ENCODE assay signal across 23 cellular contexts in the genomic region with DNA sequence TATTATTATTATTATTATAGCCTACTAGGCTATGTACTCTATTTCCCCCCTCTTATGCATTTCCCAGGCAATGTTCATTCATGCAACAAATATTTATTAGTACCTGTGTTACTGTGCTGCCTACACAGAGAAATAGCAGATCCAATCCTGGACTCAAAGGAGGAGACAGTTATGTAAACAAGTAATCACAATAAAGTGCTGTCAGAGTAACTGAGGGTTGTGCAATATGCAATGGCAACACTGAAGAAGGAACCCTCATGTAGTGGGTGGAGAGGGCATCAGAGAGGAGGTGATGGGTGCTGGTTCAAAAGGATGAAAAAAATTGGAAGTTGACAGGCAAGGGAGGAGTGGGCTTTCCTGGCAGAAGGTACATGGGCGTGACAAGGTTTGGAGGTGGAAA. TPM values are rescaled to one million over a fixed set of nuclear protein-coding genes. Genes with fewer than 3 reads are reported as not detected.
DNase-seq lines count a peak whose midpoint lies in the region; ATAC-seq, FAIRE-seq and TF ChIP-seq lines count a peak whose summit lies in the region.
"Had no signal": no experiment of that assay in that cellular context is flagged by ENCODE, and none has a peak within 500 bp of the region (broad histone marks: within the 10 kb centered on the region; RNA-seq: fewer than 3 reads in every experiment).

No MANE protein-coding gene starts in this region.

- peaks cover 39% of the 10 kb centered on the region for H3K27me3 Mint-ChIP-seq in T-helper 17 cell
- peaks cover 71% of the 10 kb centered on the region for H3K27me3 Mint-ChIP-seq in nephron progenitor cell (ENCODE audit: low read depth, poor library complexity)

- H3K36me3 Mint-ChIP-seq in T-helper 17 cell (ENCODE audit: low read depth) (peaks cover 3% of the 10 kb centered on the region), nephron progenitor cell (ENCODE audit: low read depth) (no peaks in the 10 kb centered on the region)

- H3K4me3 Mint-ChIP-seq in T-helper 17 cell: peak overlapping the region; percentile 15
- no peak overlapping the region for H3K4me3 Mint-ChIP-seq in nephron progenitor cell

- peaks cover 20% of the 10 kb centered on the region for H3K9me3 Mint-ChIP-seq in nephron progenitor cell

- CTCF ChIA-PET in A549 (lab: Yijun Ruan, JAX): interaction anchor here (0.6 to 1.7 kb wide), 3 partner anchors 11 to 132 kb away, joined by 3 to 5 read pairs (median 3); no protein-coding TSS in a partner anchor

- no peak for TF ChIP-seq POLR2A in A549 (IDR thresholded peaks at IDR 0.05; ENCODE audit: low read length)

- H3K27ac ChIP-seq in A549: peak overlapping the region; percentile 91 to 94; a peak in 5 of 6 replicates
- H3K27ac ChIP-seq in HL-60 (replicated peaks): no peak overlapping the region
- H3K27ac ChIP-seq: colonic mucosa, heart left ventricle, neural progenitor cell, psoas muscle, testis, vagina had no signal

- TF ChIP-seq EP300 in A549 (IDR thresholded peaks at IDR 0.05): no peak

- 75% methylated on average over 1 of the region's 1 CpG for WGBS in A549 (ENCODE audit: missing lambda C conversion rate)

- FAIRE-seq in A549 (lab: Jason Lieb, UNC): no peak

- DNase-seq in A549 (ENCODE audit: low read depth in 1 of 2, low spot score in 1 of 2): peak in 1 of 2 experiments; percentile 33
- peak; percentile 36 to 39 for DNase-seq in HL-60 (ENCODE audit: low read depth in 1 of 2, low spot score in 1 of 2)
- DNase-seq in T-helper 17 cell: no peak
- DNase-seq in fibroblast of villous mesenchyme (ENCODE audit: low read depth): peak; percentile 68
- DNase-seq in NCI-H748 (lab: John Stamatoyannopoulos, UW; ENCODE audit: unreplicated experiment): no peak
- no peak for DNase-seq in nephron progenitor cell
- DNase-seq: activated CD4-positive, alpha-beta T cell treated with anti-CD3 and anti-CD28 coated beads, Interleukin-2, amount 50 U/mL, for 48 hours; activated CD8-positive, alpha-beta memory T cell treated with anti-CD3 and anti-CD28 coated beads, Interleukin-2, amount 50 U/mL, for 48 hours; colonic mucosa; endodermal cell; heart left ventricle; NCI-H526 treated with DMSO at 0.1 percent for 48 hours; psoas muscle; T1000; testis had no signal

- peaks cover 41% of the 10 kb centered on the region for H3K4me1 ChIP-seq in A549
- H3K4me1 ChIP-seq: colonic mucosa, neural progenitor cell, psoas muscle had no signal

- H3K27me3 ChIP-seq in HL-60 (ENCODE audit: insufficient read depth, poor library complexity, severe bottlenecking): peaks cover 7% of the 10 kb centered on the region
- H3K27me3 ChIP-seq: colonic mucosa, testis, vagina had no signal

- peaks cover 11% of the 10 kb centered on the region for H3K4me1 Mint-ChIP-seq in T-helper 17 cell
- no peaks in the 10 kb centered on the region for H3K4me1 Mint-ChIP-seq in nephron progenitor cell

- POLR2A ChIA-PET in A549 (lab: Yijun Ruan, JAX): no interaction called here

- H3K4me3 ChIP-seq in A549: no peak overlapping the region
- H3K4me3 ChIP-seq in HL-60 (replicated peaks; ENCODE audit: insufficient read depth, low read length): no peak overlapping the region
- H3K4me3 ChIP-seq in fibroblast of villous mesenchyme (ENCODE audit: low read depth, low read length): no peak overlapping the region
- H3K4me3 ChIP-seq: colonic mucosa had no signal

- ATAC-seq in A549 (no peak), T-helper 17 cell (no peak), GM21515 (IDR thresholded peaks at IDR 0.05; ENCODE audit: unreplicated experiment) (no peak), GM18498 (IDR thresholded peaks at IDR 0.05; ENCODE audit: unreplicated experiment) (no peak)

- peaks cover 35% of the 10 kb centered on the region for H3K9me3 ChIP-seq in A549
- peaks cover 4% of the 10 kb centered on the region for H3K9me3 ChIP-seq in T-helper 17 cell (ENCODE audit: control insufficient read depth, low read length, poor library complexity, severe bottlenecking)
- H3K9me3 ChIP-seq: colonic mucosa, testis had no signal

- TF ChIP-seq CTCF in A549 (IDR thresholded peaks at IDR 0.05) (no peak), HL-60 (IDR thresholded peaks at IDR 0.05; ENCODE audit: insufficient read depth, low read length) (no peak), fibroblast of villous mesenchyme (IDR thresholded peaks at IDR 0.05; ENCODE audit: insufficient read depth, low read depth, low read length) (no peak), nephron progenitor cell (IDR thresholded peaks at IDR 0.05) (no peak)

- H3K27ac Mint-ChIP-seq in T-helper 17 cell (no peak overlapping the region), nephron progenitor cell (no peak overlapping the region)
- H3K27ac Mint-ChIP-seq: brain; endodermal cell; neural progenitor cell; stimulated activated memory B cell treated with anti-CD40 and anti-IgM and Interleukin-4, amounts not matched to agents 10 μg/mL and 1 μg/mL and 100 μg/mL, for 72 hours had no signal

- H3K4me2 ChIP-seq in A549: peak overlapping the region; percentile 89

- TF ChIP-seq RAD21 in A549 (conservative IDR thresholded peaks at IDR 0.05 in 1 of 2, IDR thresholded peaks at IDR 0.05 in 1 of 2): no peak

TF ChIP-seq in A549, 52 proteins besides CTCF, POLR2A, EP300 and RAD21:
- TF ChIP-seq TFCP2L1 (CRISPR knock-in tag; IDR thresholded peaks at IDR 0.05) (no peak), CEBPB (IDR thresholded peaks at IDR 0.05) (peak; percentile 63 to 77; a peak in 3 of 4 replicates)

RNA-seq across cellular contexts. Expression of a gene that starts 0.9 kb away (rescaled TPM):
- polyA plus RNA-seq in A549 (2011; rRNA removed) (50.4 and 58.5 TPM in 2 replicates), A549 (2017; fragmentation: RNase III; extraction: RNeasy Plus Mini Kit Qiagen cat#74134 plus additional on column Dnase treatment) (32.3 to 53.1 TPM (median 48.1 TPM) in 3 replicates)
- 24.8 and 28.3 TPM in 2 replicates for polyA plus RNA-seq in A549 (2012; cell fraction: cytosol; rRNA removed)
- 31.4 and 44.4 TPM in 2 replicates for polyA plus RNA-seq in A549 (2012; cell fraction: nucleus; rRNA removed)
- polyA minus RNA-seq in A549 (2011; rRNA and poly(A)+ RNA removed): 24.5 and 33.6 TPM in 2 replicates
- total RNA-seq in T-helper 17 cell (not detected), fibroblast of villous mesenchyme (2.6 and 11.9 TPM in 2 replicates)
- total RNA-seq: endodermal cell, OCI-LY7, Right ventricle myocardium inferior had no signal

Comparison
In these comparisons a context has a peak if more than half of its experiments do, and no peak if none do; other contexts are left out.
1. DNase-seq: peak in HL-60 (2 of 2) and fibroblast of villous mesenchyme (single experiment); none in T-helper 17 cell (0 of 3), NCI-H748 (single experiment) and nephron progenitor cell (single experiment).